ENCODE assay signal across 17 cellular contexts in the genomic region with DNA sequence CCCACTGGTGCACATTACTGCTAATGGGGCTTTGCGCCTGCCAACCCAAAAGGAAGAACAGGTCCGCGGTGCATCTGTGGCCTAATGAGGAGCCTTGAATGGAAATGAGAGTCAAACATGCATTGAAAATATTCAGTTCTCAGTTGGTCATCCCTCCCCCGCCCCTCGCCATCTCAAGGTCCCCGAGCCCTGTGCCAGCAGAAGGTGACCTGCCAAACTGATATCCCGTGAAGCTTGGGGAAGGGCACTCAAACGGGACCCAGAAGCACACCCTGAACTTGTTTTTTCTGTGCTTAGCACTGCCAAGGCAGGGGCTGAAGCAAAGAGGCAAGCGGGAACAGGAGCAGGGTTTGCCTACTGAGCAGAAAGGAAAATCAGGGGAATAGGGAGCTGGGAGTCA.
"Had no signal": no experiment of that assay in that cellular context is flagged by ENCODE, and none has a peak within 500 bp of the region (broad histone marks: within the 10 kb centered on the region; RNA-seq: fewer than 3 reads in every experiment).

No MANE protein-coding gene starts in this region.

- H3K4me3 ChIP-seq: heart left ventricle, prostate gland, right atrium auricular region, spleen, tibial artery had no signal

- H3K4me3 Mint-ChIP-seq: nephron had no signal

- H3K36me3 ChIP-seq: heart left ventricle, prostate gland, right atrium auricular region, spleen, tibial artery had no signal

- H3K27me3 ChIP-seq: heart left ventricle, right atrium auricular region, spleen, tibial artery had no signal

- FAIRE-seq: bronchial epithelial cell, islet of Langerhans had no signal

- DNase-seq: activated gamma-delta T cell treated with Interleukin-2 at 50 U/mL for 16 hours; activated T-cell treated with anti-CD3 and anti-CD28 coated beads, Interleukin-2, amount 50 U/mL, for 1 hour; heart left ventricle; occipital lobe; spleen; stimulated activated CD4-positive, alpha-beta T cell treated with anti-CD3 and anti-CD28 coated beads, Interleukin-4, amount 100 ng/mL, for 1 hour; stimulated activated naive CD4-positive, alpha-beta T cell; T-helper 2 cell; tibial artery had no signal

- H3K4me1 Mint-ChIP-seq: nephron had no signal

- H3K9me3 ChIP-seq: prostate gland had no signal

- H3K27ac Mint-ChIP-seq: activated naive CD4-positive, alpha-beta T cell treated with anti-CD3 and anti-CD28 coated beads, Interleukin-2, amount 50 U/mL, for 72 hours; nephron had no signal

- ATAC-seq: activated naive CD4-positive, alpha-beta T cell treated with anti-CD3 and anti-CD28 coated beads, Interleukin-2, amount 50 U/mL, for 72 hours; heart left ventricle had no signal

- H3K27ac ChIP-seq: epithelial cell of prostate, heart left ventricle, prostate gland, right atrium auricular region, spleen, tibial artery, VCaP had no signal

- H3K4me1 ChIP-seq: heart left ventricle, prostate gland, right atrium auricular region, spleen, tibial artery had no signal
